ENCODE assay signal across 19 cellular contexts in the genomic region with DNA sequence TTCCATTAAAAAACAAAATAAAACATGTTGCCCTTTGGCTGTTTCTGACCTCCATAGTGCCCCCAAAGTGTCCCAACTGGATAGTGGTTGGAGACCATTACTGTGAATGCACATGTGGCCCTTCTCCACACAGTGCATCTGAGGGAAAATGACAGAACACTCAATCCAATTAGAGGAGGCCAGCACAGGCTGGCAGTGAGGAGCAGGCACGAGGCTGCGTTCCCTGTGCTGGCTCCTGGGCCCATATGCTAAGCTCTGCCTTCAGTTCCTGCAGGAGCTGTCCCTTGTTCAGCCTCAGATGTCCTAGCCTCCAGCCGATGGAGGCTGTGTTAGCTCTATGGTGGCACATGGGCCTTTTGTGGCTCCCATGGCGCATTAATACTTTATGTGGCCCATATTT. TPM values are rescaled to one million over a fixed set of nuclear protein-coding genes. Genes with fewer than 3 reads are reported as not detected.
DNase-seq lines count a peak whose midpoint lies in the region; TF ChIP-seq lines count a peak whose summit lies in the region.
"Had no signal": no experiment of that assay in that cellular context is flagged by ENCODE, and none has a peak within 500 bp of the region (broad histone marks: within the 10 kb centered on the region; RNA-seq: fewer than 3 reads in every experiment).

No MANE protein-coding gene starts in this region.

- H3K4me3 ChIP-seq in BE2C (ENCODE audit: low read depth, low read length), result no peak overlapping the region
- no peak overlapping the region for H3K4me3 ChIP-seq in neuronal stem cell (ENCODE audit: low read length in 2 of 2)
- H3K4me3 ChIP-seq: BLaER1 treated with 17β-estradiol and CSF1 and Interleukin-3, amounts not matched to agents 10 nM and 100 nM; MG63 had no signal

- peak overlapping the region; percentile 31 for H2BK12ac ChIP-seq in neuronal stem cell (ENCODE audit: low read length)

- H2BK120ac ChIP-seq in neuronal stem cell (ENCODE audit: low read depth, low read length), result no peak overlapping the region

- H3K4ac ChIP-seq in neuronal stem cell (ENCODE audit: low read length), result no peak overlapping the region

- H3K36me3 ChIP-seq in BE2C, result no peaks in the 10 kb centered on the region
- no peaks in the 10 kb centered on the region for H3K36me3 ChIP-seq in neuronal stem cell (replicated peaks in 1 of 2; ENCODE audit: control insufficient read depth in 2 of 2, insufficient read depth in 2 of 2, low read length in 2 of 2)
- H3K36me3 ChIP-seq: BLaER1 treated with 17β-estradiol and CSF1 and Interleukin-3, amounts not matched to agents 10 nM and 100 nM; MG63 had no signal

- H3K4me1 ChIP-seq in BE2C, result peaks cover 6% of the 10 kb centered on the region; the same call in 1 of the 2 replicates
- peaks cover 3 to 4% of the 10 kb centered on the region in 2 donors for H3K4me1 ChIP-seq in neuronal stem cell (ENCODE audit: control insufficient read depth in 2 of 2, insufficient read depth in 1 of 2, low read depth in 1 of 2, low read length in 2 of 2)

- no CpG with 5 or more reads among the region's 4 CpGs for WGBS in neuronal stem cell (ENCODE audit: extremely low coverage in 2 of 2, insufficient read length in 2 of 2, insufficient replicate concordance in 1 of 2), 2 donors

- H4K91ac ChIP-seq in neuronal stem cell (ENCODE audit: low read depth, low read length, poor library complexity), result no peak overlapping the region

- no peak overlapping the region for H3K4me2 ChIP-seq in neuronal stem cell (ENCODE audit: insufficient read depth, low read length, poor library complexity, severe bottlenecking)

- TF ChIP-seq CTCF in BE2C (IDR thresholded peaks at IDR 0.05; ENCODE audit: low read depth, low read length), result no peak

- no peak overlapping the region for H3K23ac ChIP-seq in neuronal stem cell (ENCODE audit: low read depth, low read length, poor library complexity)

- H2AFZ ChIP-seq in neuronal stem cell (ENCODE audit: low read length), result no peak overlapping the region

- H2BK5ac ChIP-seq in neuronal stem cell (ENCODE audit: low read length), result no peak overlapping the region

- DNase-seq in BE2C (peak; percentile 52), NCI-H1694 (lab: John Stamatoyannopoulos, UW) (peak; percentile 12), cerebellar cortex (ENCODE audit: low spot score) (peak; percentile 58), neuronal stem cell (ENCODE audit: low spot score) (no peak), COLO668 (lab: John Stamatoyannopoulos, UW; ENCODE audit: unreplicated experiment) (no peak), GDM1 (lab: John Stamatoyannopoulos, UW) (no peak), KBM-7 (no peak)
- DNase-seq in activated CD4-positive, alpha-beta T cell treated with anti-CD3 and anti-CD28 coated beads, Interleukin-2, amount 50 U/mL, for 1 hour, result no peak
- DNase-seq: CD8-positive, alpha-beta T cell; DMS53; EL; H7; Karpas-422; MG63; NCI-H1092; NCI-H146; NCI-H748 treated with DMSO at 0.1 percent for 48 hours; SHP77 had no signal

- peak overlapping the region; percentile 5 for H4K8ac ChIP-seq in neuronal stem cell (ENCODE audit: low read depth, low read length)

- H3K9me3 ChIP-seq in BE2C (no peaks in the 10 kb centered on the region), neuronal stem cell (replicated peaks in 1 of 2; ENCODE audit: control insufficient read depth in 2 of 2, insufficient read depth in 1 of 2, low read depth in 1 of 2, low read length in 2 of 2) (no peaks in the 10 kb centered on the region)
- H3K9me3 ChIP-seq: BLaER1 treated with 17β-estradiol and CSF1 and Interleukin-3, amounts not matched to agents 10 nM and 100 nM; MG63 had no signal

- in situ Hi-C loops in KBM-7 (cut with MboI; ENCODE audit: low pct_unique_long_range_greater_than_20kb, low sequenced_read_pairs), result loop anchor here (25.0 kb wide), 1 partner anchor 826 kb away; no protein-coding TSS in a partner anchor

- H3K27me3 ChIP-seq in BE2C (no peaks in the 10 kb centered on the region), neuronal stem cell (ENCODE audit: control insufficient read depth in 3 of 3, insufficient read depth in 3 of 3, low read depth in 1 of 3, low read length in 3 of 3) (peaks cover 0 to 23% (median 0%) of the 10 kb centered on the region in 3 experiments)
- H3K27me3 ChIP-seq: BLaER1 treated with 17β-estradiol and CSF1 and Interleukin-3, amounts not matched to agents 10 nM and 100 nM; MG63 had no signal

- H3K9ac ChIP-seq in neuronal stem cell (ENCODE audit: low read depth, low read length, poor library complexity), result no peak overlapping the region

- H3K27ac ChIP-seq in neuronal stem cell (replicated peaks; ENCODE audit: low read length), result no peak overlapping the region

- no peak overlapping the region for H3K18ac ChIP-seq in neuronal stem cell (ENCODE audit: low read length)

- peak overlapping the region; percentile 25 for H3K14ac ChIP-seq in neuronal stem cell (ENCODE audit: low read length)

- no peaks in the 10 kb centered on the region for H3K79me1 ChIP-seq in neuronal stem cell (ENCODE audit: low read depth, low read length)

- H2BK15ac ChIP-seq in neuronal stem cell (ENCODE audit: low read length), result peak overlapping the region; percentile 32

- no peak overlapping the region for H2AK5ac ChIP-seq in neuronal stem cell (ENCODE audit: low read depth, low read length)

RNA-seq across cellular contexts. Expression of a gene that starts 35.8 kb away (rescaled TPM):
- 77.9 TPM for polyA plus RNA-seq in BE2C (2012; ENCODE audit: insufficient read depth, insufficient read length, low read depth)
- polyA plus RNA-seq in neuronal stem cell (2013, experiment 1 of 2), result 18.1 TPM
- polyA plus RNA-seq in neuronal stem cell (2013, experiment 2 of 2), result 17.7 TPM

RNA-seq across cellular contexts. Expression of a gene that starts 36.2 kb away (rescaled TPM):
- polyA plus RNA-seq in BE2C (2012; ENCODE audit: insufficient read depth, insufficient read length, low read depth), result 283 TPM
- 363 TPM for polyA plus RNA-seq in neuronal stem cell (2013, experiment 1 of 2)
- 364 TPM for polyA plus RNA-seq in neuronal stem cell (2013, experiment 2 of 2)

Comparison
In these comparisons a context has a peak if more than half of its experiments do, and no peak if none do; other contexts are left out.
1. DNase-seq: peak in BE2C (single experiment), NCI-H1694 (single experiment) and cerebellar cortex (single experiment); none in neuronal stem cell (single experiment), activated CD4-positive, alpha-beta T cell treated with anti-CD3 and anti-CD28 coated beads, Interleukin-2, amount 50 U/mL, for 1 hour (single experiment), COLO668 (single experiment), GDM1 (single experiment) and KBM-7 (single experiment).